Comparison of ENCODE assay signal across 20 cellular contexts in the genomic region with DNA sequence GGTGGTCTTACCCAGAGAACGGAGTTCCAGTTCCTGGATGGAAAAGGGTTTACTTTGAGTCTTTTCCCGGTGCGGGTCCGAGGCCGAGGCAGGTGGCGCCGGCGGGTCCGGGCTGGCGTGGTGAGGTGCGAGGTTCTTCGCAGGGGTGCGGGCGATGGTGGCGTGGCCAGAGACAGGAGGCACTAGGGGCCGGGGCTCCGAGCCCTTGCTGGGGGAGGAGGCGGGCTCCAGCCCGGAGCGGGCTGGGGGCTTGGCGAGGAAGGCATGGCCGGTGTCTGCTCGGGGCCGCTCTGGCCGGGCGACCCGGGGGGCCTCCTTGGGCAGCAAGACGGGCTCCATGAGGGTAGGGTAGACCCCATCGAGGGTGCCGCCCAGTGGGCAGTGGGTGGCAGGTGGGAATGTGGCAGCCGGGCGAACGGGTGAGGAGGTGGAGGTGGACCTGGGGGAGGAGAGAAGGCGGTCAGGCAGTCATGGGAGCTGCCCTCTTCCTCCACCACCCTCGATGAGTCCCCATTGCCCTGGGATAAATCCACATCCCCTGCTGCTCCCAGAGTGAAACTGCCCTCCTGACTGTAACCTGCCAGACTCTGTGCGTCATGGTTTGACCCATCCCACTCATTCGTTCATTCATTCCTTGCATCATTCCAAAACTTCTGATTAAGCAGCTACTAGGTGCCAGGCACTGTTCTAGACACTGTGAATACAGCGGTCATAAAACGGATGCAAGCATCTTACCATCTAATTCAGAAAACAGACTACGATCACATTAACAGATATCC. TPM values are rescaled to one million over a fixed set of nuclear protein-coding genes. Genes with fewer than 3 reads are reported as not detected.
A peak's percentile ranks its signal among the peaks of the same experiment; 100 is the strongest.
DNase-seq lines count a peak whose midpoint lies in the region; ATAC-seq, FAIRE-seq and TF ChIP-seq lines count a peak whose summit lies in the region.
"Had no signal": no experiment of that assay in that cellular context is flagged by ENCODE, and none has a peak within 500 bp of the region (broad histone marks: within the 10 kb centered on the region; RNA-seq: fewer than 3 reads in every experiment).

No MANE protein-coding gene starts in this region.

- peak; percentile 13 for FAIRE-seq in bronchial epithelial cell (lab: Jason Lieb, UNC)

- POLR2A ChIA-PET in HEK293 (lab: Yijun Ruan, JAX), result no interaction called here

- H3K9me3 ChIP-seq in HEK293 (ENCODE audit: control insufficient read depth, insufficient read depth, low read depth, low read length) (no peaks in the 10 kb centered on the region), T-helper 17 cell (ENCODE audit: control insufficient read depth, low read length, poor library complexity, severe bottlenecking) (no peaks in the 10 kb centered on the region)

- ATAC-seq in T-helper 17 cell, result no peak
- ATAC-seq: PC-3 had no signal

- H3K36me3 Mint-ChIP-seq in T-helper 17 cell (ENCODE audit: low read depth), result peaks cover 2% of the 10 kb centered on the region
- peaks cover 7% of the 10 kb centered on the region for H3K36me3 Mint-ChIP-seq in neural crest cell (ENCODE audit: low read depth)

- no peak for DNase-seq in T-helper 17 cell
- no peak for DNase-seq in bronchial epithelial cell (ENCODE audit: low read depth)
- DNase-seq in neural crest cell (ENCODE audit: low read depth, low spot score), result no peak
- DNase-seq in activated CD4-positive, alpha-beta T cell treated with anti-CD3 and anti-CD28 coated beads, Interleukin-2, amount 50 U/mL, for 1 hour, result no peak
- no peak for DNase-seq in stimulated activated CD4-positive, alpha-beta T cell treated with anti-CD3 and anti-CD28 coated beads, Interleukin-15, amount 100 ng/mL, for 24 hours
- no peak for DNase-seq in H7
- DNase-seq in NCI-H2107 treated with DMSO at 0.1 percent for 48 hours (lab: John Stamatoyannopoulos, UW; ENCODE audit: unreplicated experiment), result no peak
- DNase-seq: CD4-positive, alpha-beta T cell; EL; IMR-90; Kasumi-1; NCI-H1105 treated with DMSO at 0.1 percent for 48 hours; NCI-H187 treated with DMSO at 0.1 percent for 48 hours; NCI-H2171; NCI-H446 treated with DMSO at 0.1 percent for 48 hours; NCI-H748 treated with DMSO at 0.1 percent for 48 hours; PC-3 had no signal

- H3K27me3 Mint-ChIP-seq in T-helper 17 cell, result no peaks in the 10 kb centered on the region
- no peaks in the 10 kb centered on the region for H3K27me3 Mint-ChIP-seq in neural crest cell (ENCODE audit: low read depth)
- H3K27me3 Mint-ChIP-seq: CD4-positive, alpha-beta T cell had no signal

- no peaks in the 10 kb centered on the region for H3K4me1 ChIP-seq in HEK293 (ENCODE audit: control insufficient read depth, insufficient read depth, low read length)

- H3K4me3 ChIP-seq in HEK293 (ENCODE audit: low read depth, low read length), result no peak overlapping the region
- H3K4me3 ChIP-seq in bronchial epithelial cell (ENCODE audit: low read depth, low read length), result no peak overlapping the region
- no peak overlapping the region for H3K4me3 ChIP-seq in H7 (ENCODE audit: insufficient read depth, low read depth, low read length)
- H3K4me3 ChIP-seq: SK-N-MC had no signal

- TF ChIP-seq CTCF in HEK293 (tag by site-specific recombination; IDR thresholded peaks at IDR 0.05), result no peak
- no peak for TF ChIP-seq CTCF in bronchial epithelial cell (IDR thresholded peaks at IDR 0.05; ENCODE audit: insufficient read depth, low read length, severe bottlenecking)
- no peak for TF ChIP-seq CTCF in neural crest cell (conservative IDR thresholded peaks at IDR 0.05)

- H3K27me3 ChIP-seq in bronchial epithelial cell (ENCODE audit: control insufficient read depth, insufficient read depth, low read length), result no peaks in the 10 kb centered on the region
- no peaks in the 10 kb centered on the region for H3K27me3 ChIP-seq in H7 (ENCODE audit: control insufficient read depth, insufficient read depth, low read length)

- H3K36me3 ChIP-seq in HEK293 (ENCODE audit: control insufficient read depth in 2 of 2, insufficient read depth in 1 of 2, low read length in 2 of 2) (peaks cover 8 to 68% of the 10 kb centered on the region in 2 experiments; a peak in 2 of 3 replicates), bronchial epithelial cell (ENCODE audit: control insufficient read depth, insufficient read depth, low read length) (peaks cover 31% of the 10 kb centered on the region), H7 (replicated peaks; ENCODE audit: control insufficient read depth, insufficient read depth, low read length) (peaks cover 19% of the 10 kb centered on the region)

- H3K4me3 Mint-ChIP-seq in T-helper 17 cell, result no peak overlapping the region
- no peak overlapping the region for H3K4me3 Mint-ChIP-seq in neural crest cell
- H3K4me3 Mint-ChIP-seq: CD4-positive, alpha-beta T cell had no signal

- H3K27ac ChIP-seq in HEK293 (ENCODE audit: extremely low read depth, low read depth, low read length), result no peak overlapping the region
- H3K27ac ChIP-seq: SK-N-MC had no signal

- CTCF ChIA-PET in HEK293 (lab: Yijun Ruan, JAX), result interaction anchor here (0.6 to 1.1 kb wide), 3 partner anchors 369 to 434 kb away, joined by 3 to 4 read pairs (median 3); no protein-coding TSS in a partner anchor

- no peaks in the 10 kb centered on the region for H3K9me3 Mint-ChIP-seq in neural crest cell
- H3K9me3 Mint-ChIP-seq: CD4-positive, alpha-beta T cell had no signal

- H3K27ac Mint-ChIP-seq in T-helper 17 cell, result peak overlapping the region; percentile 34
- H3K27ac Mint-ChIP-seq in neural crest cell (ENCODE audit: unreplicated experiment), result peak overlapping the region; percentile 36
- H3K27ac Mint-ChIP-seq: CD4-positive, alpha-beta T cell had no signal

- H3K4me1 Mint-ChIP-seq in T-helper 17 cell (no peaks in the 10 kb centered on the region), neural crest cell (no peaks in the 10 kb centered on the region)

TF ChIP-seq in HEK293, 187 proteins besides CTCF, POLR2A, EP300 and RAD21:
- TF ChIP-seq ZFHX2 (tag by site-specific recombination; conservative IDR thresholded peaks at IDR 0.05) (0 out of 2 replicates have a peak, but pooled peaks have one; percentile 12), ZNF426 (tag by site-specific recombination; IDR thresholded peaks at IDR 0.05) (no peak), EGR2 (tag by site-specific recombination; IDR thresholded peaks at IDR 0.05; ENCODE audit: low read depth) (peak; percentile 38; the same call in 1 of the 2 replicates)
- TF ChIP-seq, protein P1, sequence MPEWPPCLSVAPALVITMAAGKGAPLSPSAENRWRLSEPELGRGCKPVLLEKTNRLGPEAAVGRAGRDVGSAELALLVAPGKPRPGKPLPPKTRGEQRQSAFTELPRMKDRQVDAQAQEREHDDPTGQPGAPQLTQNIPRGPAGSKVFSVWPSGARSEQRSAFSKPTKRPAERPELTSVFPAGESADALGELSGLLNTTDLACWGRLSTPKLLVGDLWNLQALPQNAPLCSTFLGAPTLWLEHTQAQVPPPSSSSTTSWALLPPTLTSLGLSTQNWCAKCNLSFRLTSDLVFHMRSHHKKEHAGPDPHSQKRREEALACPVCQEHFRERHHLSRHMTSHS (tag by site-specific recombination; IDR thresholded peaks at IDR 0.05), result no peak

RNA-seq across cellular contexts. Expression of a gene that starts 42.0 kb away (rescaled TPM):
- not detected for total RNA-seq in T-helper 17 cell
- total RNA-seq in bronchial epithelial cell, result not detected in 2 replicates
- 2.1 and 2.8 TPM in 2 replicates for total RNA-seq in neural crest cell
- 1.4 and 3.7 TPM in 2 replicates for total RNA-seq in H7 (2014; rRNA removed; shearing (Covaris generic))
- total RNA-seq: CD4-positive, alpha-beta T cell; H4; IMR-90; PC-3 had no signal
